In genomic region chr11:118717733-118718132, GRCh38 we compare ENCODE assay signal across 15 cellular contexts. TPM values are rescaled to one million over a fixed set of nuclear protein-coding genes. Genes with fewer than 3 reads are reported as not detected.
"Had no signal": no experiment of that assay in that cellular context is flagged by ENCODE, and none has a peak within 500 bp of the region (broad histone marks: within the 10 kb centered on the region; RNA-seq: fewer than 3 reads in every experiment).

No MANE protein-coding gene starts in this region.

RNA-seq across cellular contexts. Expression of gene TREH, which starts 38.3 kb away (rescaled TPM):
- total RNA-seq: left lung, mononuclear cell, natural killer cell, occipital lobe, osteocyte, posterior vena cava, psoas muscle, sigmoid colon, spleen, subcutaneous adipose tissue, suprapubic skin, thoracic aorta, uterus had no signal
- polyA plus RNA-seq: immature natural killer cell, mammary epithelial cell had no signal
